ENCODE assay signal across 15 cellular contexts in genomic region chr2:128686498-128686861, GRCh38.
DNase-seq lines count a peak whose midpoint lies in the region; ATAC-seq, FAIRE-seq and TF ChIP-seq lines count a peak whose summit lies in the region.
"Had no signal": no experiment of that assay in that cellular context is flagged by ENCODE, and none has a peak within 500 bp of the region (broad histone marks: within the 10 kb centered on the region; RNA-seq: fewer than 3 reads in every experiment).

No MANE protein-coding gene starts in this region.

- H2BK15ac ChIP-seq in mesenchymal stem cell (ENCODE audit: low read depth, poor library complexity, severe bottlenecking), result no peak overlapping the region

- H3K4me1 Mint-ChIP-seq in astrocyte (ENCODE audit: low read depth, unreplicated experiment), result no peaks in the 10 kb centered on the region

- no peak overlapping the region for H3K27ac ChIP-seq in astrocyte (ENCODE audit: low read depth, low read length)
- no peak overlapping the region for H3K27ac ChIP-seq in small intestine (ENCODE audit: low read depth in 1 of 2, low read length in 1 of 2)
- no peak overlapping the region for H3K27ac ChIP-seq in mesenchymal stem cell (ENCODE audit: low read length, poor library complexity, severe bottlenecking)
- H3K27ac ChIP-seq: cardiac muscle cell, epithelial cell of prostate, hepatocyte, SK-N-MC had no signal

- no peak overlapping the region for H2BK120ac ChIP-seq in mesenchymal stem cell (ENCODE audit: low read depth, low read length)

- H3K9me3 ChIP-seq in astrocyte (ENCODE audit: insufficient read depth, low read depth, low read length), result no peaks in the 10 kb centered on the region
- no peaks in the 10 kb centered on the region for H3K9me3 ChIP-seq in small intestine (ENCODE audit: control insufficient read depth, low read depth)
- H3K9me3 ChIP-seq in mesenchymal stem cell (ENCODE audit: control insufficient read depth, low read length), result no peaks in the 10 kb centered on the region

- H2AFZ ChIP-seq in astrocyte (ENCODE audit: low read depth, low read length), result no peak overlapping the region
- H2AFZ ChIP-seq in mesenchymal stem cell (ENCODE audit: low read depth, low read length), result no peak overlapping the region
- H2AFZ ChIP-seq: hepatocyte had no signal

- no peak overlapping the region for H2BK5ac ChIP-seq in mesenchymal stem cell (ENCODE audit: low read depth, low read length, poor library complexity, severe bottlenecking)

- H3K14ac ChIP-seq in mesenchymal stem cell (ENCODE audit: low read length in 2 of 2), result no peak overlapping the region

- H2AK5ac ChIP-seq in mesenchymal stem cell (ENCODE audit: low read length, severe bottlenecking), result no peak overlapping the region

- no peak for TF ChIP-seq CTCF in astrocyte (IDR thresholded peaks at IDR 0.05; ENCODE audit: insufficient read depth, low read depth, low read length)
- TF ChIP-seq CTCF in GM13977 (IDR thresholded peaks at IDR 0.05; ENCODE audit: extremely low read depth, insufficient read depth, missing control alignments), result no peak

- H3K4ac ChIP-seq in mesenchymal stem cell (ENCODE audit: low read depth in 1 of 2, low read length in 2 of 2), result no peak overlapping the region

- H3K9ac ChIP-seq in astrocyte (ENCODE audit: low read length) (no peak overlapping the region), mesenchymal stem cell (ENCODE audit: low read length) (no peak overlapping the region)

- H3K4me3 Mint-ChIP-seq in astrocyte (ENCODE audit: unreplicated experiment), result no peak overlapping the region

- H2BK12ac ChIP-seq in mesenchymal stem cell (ENCODE audit: low read length in 2 of 2), result no peak overlapping the region

- H3K27ac Mint-ChIP-seq in astrocyte (ENCODE audit: unreplicated experiment), result no peak overlapping the region

- H3K23ac ChIP-seq in mesenchymal stem cell (ENCODE audit: low read length in 2 of 2), result no peak overlapping the region

- no peaks in the 10 kb centered on the region for H3K79me1 ChIP-seq in mesenchymal stem cell (replicated peaks; ENCODE audit: low read length, poor library complexity, severe bottlenecking)

- no peaks in the 10 kb centered on the region for H3K27me3 ChIP-seq in astrocyte (ENCODE audit: insufficient read depth, low read length)
- peaks cover 0 to 2% of the 10 kb centered on the region in 2 donors for H3K27me3 ChIP-seq in small intestine (ENCODE audit: control insufficient read depth in 2 of 2, insufficient read depth in 2 of 2, low read length in 2 of 2)
- H3K27me3 ChIP-seq in mesenchymal stem cell (ENCODE audit: control insufficient read depth in 1 of 2, insufficient read depth in 1 of 2, low read length in 2 of 2), result peaks cover 4 to 7% of the 10 kb centered on the region in 2 experiments
- H3K27me3 ChIP-seq: cardiac muscle cell, hepatocyte had no signal

- H4K8ac ChIP-seq in mesenchymal stem cell (ENCODE audit: low read length), result no peak overlapping the region

- no peak overlapping the region for H3K4me2 ChIP-seq in astrocyte (ENCODE audit: low read length)
- no peak overlapping the region for H3K4me2 ChIP-seq in mesenchymal stem cell (ENCODE audit: low read length, poor library complexity, severe bottlenecking)
- H3K4me2 ChIP-seq: hepatocyte had no signal

- H3K79me2 ChIP-seq in astrocyte (ENCODE audit: insufficient read depth, low read length), result no peaks in the 10 kb centered on the region
- H3K79me2 ChIP-seq: hepatocyte had no signal

- peak; percentile 74 for ATAC-seq in GM21381 (IDR thresholded peaks at IDR 0.05; ENCODE audit: unreplicated experiment)
- ATAC-seq in HG03558 (IDR thresholded peaks at IDR 0.05; ENCODE audit: extremely low read depth, unreplicated experiment), result peak; percentile 70
- ATAC-seq in GM19351 (IDR thresholded peaks at IDR 0.05; ENCODE audit: unreplicated experiment), result no peak

- no peak overlapping the region for H4K91ac ChIP-seq in mesenchymal stem cell (ENCODE audit: low read length)

- H3K27me3 Mint-ChIP-seq in astrocyte (ENCODE audit: low read depth, unreplicated experiment), result peaks cover 18% of the 10 kb centered on the region

- H3K4me3 ChIP-seq in astrocyte (ENCODE audit: insufficient read depth, low read depth, low read length), result no peak overlapping the region
- H3K4me3 ChIP-seq in small intestine (ENCODE audit: low read depth in 1 of 2, low read length in 2 of 2), result no peak overlapping the region
- H3K4me3 ChIP-seq in mesenchymal stem cell (ENCODE audit: insufficient read depth in 1 of 2, low read depth in 1 of 2, low read length in 2 of 2), result no peak overlapping the region
- H3K4me3 ChIP-seq: cardiac muscle cell, hepatocyte, SK-N-MC had no signal

- no peak overlapping the region for H3K18ac ChIP-seq in mesenchymal stem cell (ENCODE audit: low read depth in 1 of 2, low read length in 2 of 2)

- WGBS in small intestine, 3 donors, result 29 to 58% (median 43%) methylated on average over 4 of the region's 4 CpGs
- 80% methylated on average over 1 of the region's 4 CpGs for WGBS in mesenchymal stem cell

- H4K20me1 ChIP-seq in astrocyte (ENCODE audit: insufficient read depth, low read length), result no peaks in the 10 kb centered on the region

- H3K36me3 Mint-ChIP-seq in astrocyte (ENCODE audit: low read depth, unreplicated experiment), result no peaks in the 10 kb centered on the region

- peak; percentile 84 for FAIRE-seq in GM18507 (lab: Jason Lieb, UNC)
- no peak for FAIRE-seq in astrocyte (lab: Jason Lieb, UNC)
- no peak for FAIRE-seq in small intestine (lab: Jason Lieb, UNC)

- in situ Hi-C loops in GM13977 (cut with MboI; ENCODE audit: low pct_unique_long_range_greater_than_20kb, low sequenced_read_pairs, unreplicated experiment), result no loop called here

- H3K4me1 ChIP-seq in astrocyte (ENCODE audit: insufficient read depth, low read length) (no peaks in the 10 kb centered on the region), small intestine (ENCODE audit: control insufficient read depth in 2 of 2, insufficient read depth in 1 of 2, low read depth in 1 of 2, low read length in 1 of 2) (no peaks in the 10 kb centered on the region), mesenchymal stem cell (ENCODE audit: control insufficient read depth, insufficient read depth, low read depth, low read length) (no peaks in the 10 kb centered on the region)

- no peak for DNase-seq in GM18507 (ENCODE audit: extremely low spot score, insufficient read length, low read depth)
- peak; percentile 10 for DNase-seq in astrocyte (ENCODE audit: low read depth)
- DNase-seq in small intestine, result no peak
- DNase-seq in mesenchymal stem cell, result no peak
- DNase-seq in GM13977 (ENCODE audit: low spot score), result no peak
- DNase-seq: activated effector memory CD4-positive, alpha-beta T cell treated with Interleukin-2 at 50 U/mL for 16 hours; NCI-H446; stimulated activated naive CD4-positive, alpha-beta T cell had no signal

- H3K36me3 ChIP-seq in astrocyte (ENCODE audit: insufficient read depth, low read length) (no peaks in the 10 kb centered on the region), small intestine (ENCODE audit: control insufficient read depth in 2 of 2, insufficient read depth in 2 of 2, low read length in 2 of 2) (no peaks in the 10 kb centered on the region), mesenchymal stem cell (ENCODE audit: control insufficient read depth in 1 of 2, insufficient read depth in 2 of 2, low read depth in 1 of 2, low read length in 2 of 2) (no peaks in the 10 kb centered on the region)
- H3K36me3 ChIP-seq: cardiac muscle cell had no signal

- no peaks in the 10 kb centered on the region for H3K9me3 Mint-ChIP-seq in astrocyte (ENCODE audit: unreplicated experiment)
